8 cellular contexts compared by ENCODE assay signal in genomic region chr6:106512048-106512957, GRCh38.
A peak's percentile ranks its signal among the peaks of the same experiment; 100 is the strongest.
DNase-seq lines count a peak whose midpoint lies in the region; ATAC-seq and TF ChIP-seq lines count a peak whose summit lies in the region.

No MANE protein-coding gene starts in this region.

- H3K9me3 Mint-ChIP-seq in type B pancreatic cell = no peaks in the 10 kb centered on the region

- ATAC-seq in GM18858 (IDR thresholded peaks at IDR 0.05; ENCODE audit: unreplicated experiment) = peak; percentile 45
- peak; percentile 67 for ATAC-seq in HG03045 (IDR thresholded peaks at IDR 0.05; ENCODE audit: unreplicated experiment)
- ATAC-seq in foreskin keratinocyte = peak; percentile 34
- ATAC-seq in omental fat pad (ENCODE audit: low FRiP score) = peak; percentile 59

- peaks cover 42% of the 10 kb centered on the region for H3K79me2 ChIP-seq in ACC112 (ENCODE audit: control insufficient read depth, insufficient read depth, low read length, unreplicated experiment)

- peaks cover 77% of the 10 kb centered on the region for H3K27me3 Mint-ChIP-seq in type B pancreatic cell

- peak overlapping the region; percentile 88 for H3K4me3 Mint-ChIP-seq in type B pancreatic cell

- no peaks in the 10 kb centered on the region for H3K27me3 ChIP-seq in ACC112 (ENCODE audit: insufficient read depth, low read length)
- no peaks in the 10 kb centered on the region for H3K27me3 ChIP-seq in foreskin keratinocyte

- H3K27ac ChIP-seq in ACC112 (ENCODE audit: low read depth, low read length) (peak overlapping the region; percentile 65), foreskin keratinocyte (peak overlapping the region; percentile 84)

- no peaks in the 10 kb centered on the region for H3K36me3 ChIP-seq in ACC112 (ENCODE audit: insufficient read depth, low read length)

- peak overlapping the region; percentile 34 for H3K27ac Mint-ChIP-seq in type B pancreatic cell

- H3K4me1 ChIP-seq in ACC112 (ENCODE audit: control insufficient read depth, insufficient read depth, low read length, unreplicated experiment) (peaks cover 13% of the 10 kb centered on the region), foreskin keratinocyte (peaks cover 13% of the 10 kb centered on the region)

- DNase-seq in NOMO-1 (lab: John Stamatoyannopoulos, UW; ENCODE audit: unreplicated experiment in 2 of 2) (peak; percentile 71 to 72), foreskin keratinocyte (peak in 1 of 2 donors; percentile 58), omental fat pad (ENCODE audit: low spot score) (no peak), type B pancreatic cell (ENCODE audit: extremely low spot score, unreplicated experiment) (no peak)
- DNase-seq in activated T-helper 1 cell treated with anti-CD3 and anti-CD28 coated beads, Interleukin-2, amount 50 U/mL, for 16 hours (ENCODE audit: low read depth in 1 of 2, low spot score in 1 of 2) = peak; percentile 57 to 67

- TF ChIP-seq CTCF in foreskin keratinocyte (conservative IDR thresholded peaks at IDR 0.05) = peak; percentile 56
- TF ChIP-seq CTCF in omental fat pad (IDR thresholded peaks at IDR 0.05) = no peak
- no peak for TF ChIP-seq CTCF in type B pancreatic cell (conservative IDR thresholded peaks at IDR 0.05)

- H2AFZ ChIP-seq in ACC112 (ENCODE audit: low read length, unreplicated experiment) = peak overlapping the region; percentile 72

- peaks cover 17% of the 10 kb centered on the region for H3K4me1 Mint-ChIP-seq in type B pancreatic cell (ENCODE audit: unreplicated experiment)

- H3K36me3 Mint-ChIP-seq in type B pancreatic cell = no peaks in the 10 kb centered on the region

- H3K4me3 ChIP-seq in ACC112 (ENCODE audit: low read depth, low read length) = peak overlapping the region; percentile 86

Comparison
In these comparisons a context has a peak if more than half of its experiments do, and no peak if none do; other contexts are left out.
1. DNase-seq: peak in NOMO-1 (2 of 2) and activated T-helper 1 cell treated with anti-CD3 and anti-CD28 coated beads, Interleukin-2, amount 50 U/mL, for 16 hours (2 of 2); none in omental fat pad (single experiment) and type B pancreatic cell (single experiment).
2. Peak in every context shown above with its lines, with median percentiles within 50 percentile points of each other: ATAC-seq.